ENCODE assay signal across 1 cellular context in genomic region chr22:42915980-42916765, GRCh38.
TF ChIP-seq lines count a peak whose summit lies in the region.

No MANE protein-coding gene starts in this region.

TF ChIP-seq in H1, 55 proteins besides CTCF, POLR2A, EP300 and RAD21:
- TF ChIP-seq E2F6 (IDR thresholded peaks at IDR 0.05) (peak; percentile 94), BCL11A (IDR thresholded peaks at IDR 0.05; ENCODE audit: low read depth in 2 of 2, low read length in 2 of 2) (no peak), MAX (IDR thresholded peaks at IDR 0.05) (peak; percentile 46; the same call in 1 of the 2 replicates), SP1 (IDR thresholded peaks at IDR 0.05; ENCODE audit: low read depth, low read length) (0 out of 2 replicates have a peak, but pooled peaks have one; percentile 67), RBBP5 (IDR thresholded peaks at IDR 0.05; ENCODE audit: borderline replicate concordance, low read depth, low read length) (0 out of 2 replicates have a peak, but pooled peaks have one; percentile 30), ASH2L (IDR thresholded peaks at IDR 0.05; ENCODE audit: low read length) (no peak), KDM1A (IDR thresholded peaks at IDR 0.05; ENCODE audit: borderline replicate concordance, low read length) (no peak), MAFK (IDR thresholded peaks at IDR 0.05; ENCODE audit: low read depth, low read length) (no peak), POU5F1 (IDR thresholded peaks at IDR 0.05; ENCODE audit: low read depth, low read length) (no peak), TAF7 (optimal IDR thresholded peaks at IDR 0.05; ENCODE audit: borderline replicate concordance, low read depth, low read length) (no peak), USF2 (IDR thresholded peaks at IDR 0.05; ENCODE audit: low read length) (no peak), FOSL1 (IDR thresholded peaks at IDR 0.05; ENCODE audit: insufficient read depth, low read depth, low read length) (no peak), CREB1 (IDR thresholded peaks at IDR 0.05) (no peak), CHD1 (IDR thresholded peaks at IDR 0.05; ENCODE audit: low read depth, low read length) (no peak), CBX8 (IDR thresholded peaks at IDR 0.05; ENCODE audit: borderline replicate concordance, low read depth, low read length) (no peak), JUND (IDR thresholded peaks at IDR 0.05; ENCODE audit: low read length) (no peak), RXRA (IDR thresholded peaks at IDR 0.05; ENCODE audit: insufficient read depth, low read depth, low read length) (no peak), GABPA (IDR thresholded peaks at IDR 0.05; ENCODE audit: borderline replicate concordance, insufficient read depth, low read length) (no peak), NANOG (IDR thresholded peaks at IDR 0.05; ENCODE audit: insufficient read depth, low read depth, low read length, poor library complexity, severe bottlenecking) (no peak), CHD2 (IDR thresholded peaks at IDR 0.05; ENCODE audit: low read length) (no peak), SRF (IDR thresholded peaks at IDR 0.05; ENCODE audit: low read depth, low read length) (no peak), YY1 (IDR thresholded peaks at IDR 0.05; ENCODE audit: low read depth, low read length) (no peak), GTF2F1 (IDR thresholded peaks at IDR 0.05; ENCODE audit: borderline replicate concordance, low read depth, low read length) (no peak), CHD7 (IDR thresholded peaks at IDR 0.05; ENCODE audit: insufficient replicate concordance, low read length) (no peak), ATF2 (IDR thresholded peaks at IDR 0.05; ENCODE audit: low read length) (peak; percentile 21; the same call in 1 of the 2 replicates), KDM4A (IDR thresholded peaks at IDR 0.05; ENCODE audit: low read depth, low read length, severe bottlenecking) (no peak), TAF1 (IDR thresholded peaks at IDR 0.05; ENCODE audit: low read depth, low read length) (no peak), SIRT6 (IDR thresholded peaks at IDR 0.05; ENCODE audit: low read length) (no peak), HDAC2 (IDR thresholded peaks at IDR 0.05; ENCODE audit: borderline replicate concordance in 1 of 2, low read depth in 2 of 2, low read length in 2 of 2) (no peak; a peak in 1 of 4 replicates), PHF8 (conservative IDR thresholded peaks at IDR 0.05; ENCODE audit: low read depth, low read length) (no peak), TBP (IDR thresholded peaks at IDR 0.05; ENCODE audit: low read depth, low read length) (no peak), KDM5A (IDR thresholded peaks at IDR 0.05; ENCODE audit: low read length) (no peak), BRCA1 (IDR thresholded peaks at IDR 0.05; ENCODE audit: low read depth, low read length) (no peak), SP2 (IDR thresholded peaks at IDR 0.05; ENCODE audit: low read length) (no peak), SIN3A (conservative IDR thresholded peaks at IDR 0.05 in 1 of 2, IDR thresholded peaks at IDR 0.05 in 1 of 2; ENCODE audit: low read depth in 1 of 2, low read length in 2 of 2) (no peak), RFX5 (IDR thresholded peaks at IDR 0.05; ENCODE audit: borderline replicate concordance, low read depth, low read length) (no peak), JUN (IDR thresholded peaks at IDR 0.05; ENCODE audit: low read depth, low read length) (no peak), TEAD4 (IDR thresholded peaks at IDR 0.05; ENCODE audit: low read depth, low read length) (peak; percentile 66; the same call in 1 of the 2 replicates), SIX5 (IDR thresholded peaks at IDR 0.05; ENCODE audit: low read depth, low read length) (no peak), CTBP2 (IDR thresholded peaks at IDR 0.05; ENCODE audit: borderline replicate concordance, insufficient read depth, insufficient read length, low read length) (no peak), SAP30 (IDR thresholded peaks at IDR 0.05; ENCODE audit: insufficient read depth, insufficient replicate concordance, low read length) (no peak), SP4 (IDR thresholded peaks at IDR 0.05; ENCODE audit: low read length) (no peak), POLR2AphosphoS5 (IDR thresholded peaks at IDR 0.05; ENCODE audit: low read depth, low read length) (no peak), SUZ12 (IDR thresholded peaks at IDR 0.05; ENCODE audit: low read length) (no peak)
